Comparison of ENCODE assay signal across 25 cellular contexts in the genomic region with DNA sequence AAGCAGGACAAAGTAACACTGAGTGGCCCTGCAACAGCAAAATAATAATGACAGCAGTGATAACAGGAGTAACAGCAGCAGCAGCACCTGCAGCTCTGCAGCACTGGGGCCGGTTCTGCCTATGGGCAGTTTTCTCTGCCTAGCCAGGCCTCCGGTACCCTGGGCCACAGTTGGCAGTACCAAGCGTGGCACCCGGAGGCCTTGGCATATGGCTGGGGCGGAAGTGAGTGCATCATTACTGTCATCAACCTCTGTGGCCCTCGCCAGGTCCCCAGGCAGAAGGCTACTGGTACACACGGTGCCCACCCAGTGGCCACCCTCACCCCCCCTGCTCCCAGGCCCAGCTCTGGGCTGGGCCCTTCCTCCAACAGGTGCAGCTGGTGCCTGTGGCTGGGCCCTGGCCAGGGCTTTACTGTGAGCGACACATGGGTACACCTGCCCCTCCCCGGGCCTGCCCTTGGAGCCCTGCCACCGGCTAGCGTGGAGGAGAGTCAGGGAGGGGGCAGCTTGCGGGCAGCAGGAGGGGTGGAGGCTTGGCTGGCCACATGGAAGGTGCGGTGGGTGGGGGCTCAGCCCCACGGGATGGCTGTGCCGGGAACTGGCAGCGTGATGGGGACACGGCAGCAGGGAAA. TPM values are rescaled to one million over a fixed set of nuclear protein-coding genes. Genes with fewer than 3 reads are reported as not detected.
DNase-seq lines count a peak whose midpoint lies in the region; ATAC-seq, FAIRE-seq and TF ChIP-seq lines count a peak whose summit lies in the region.
"Had no signal": no experiment of that assay in that cellular context is flagged by ENCODE, and none has a peak within 500 bp of the region (broad histone marks: within the 10 kb centered on the region; RNA-seq: fewer than 3 reads in every experiment).

No MANE protein-coding gene starts in this region.

- TF ChIP-seq POLR2A in body of pancreas (IDR thresholded peaks at IDR 0.05): no peak
- no peak for TF ChIP-seq POLR2A in transverse colon (IDR thresholded peaks at IDR 0.05)

- intact Hi-C loops in body of pancreas (cut with DNase I): no loop called here
- intact Hi-C loops in kidney (cut with DNase I): no loop called here
- intact Hi-C loops in transverse colon (cut with DNase I; ENCODE audit: low total_unique reads): no loop called here

- in situ Hi-C loops in transverse colon (cut with MboI; ENCODE audit: low pct_ligation_motif_present in 1 of 4, low pct_unique_long_range_greater_than_20kb in 1 of 4, low sequenced_read_pairs in 3 of 4): no loop called here

- H3K36me3 ChIP-seq in body of pancreas (replicated peaks in 1 of 2; ENCODE audit: insufficient read depth in 1 of 2, low read depth in 2 of 2) (no peaks in the 10 kb centered on the region), kidney (ENCODE audit: control insufficient read depth in 1 of 2, insufficient read depth in 2 of 2, low read length in 2 of 2) (no peaks in the 10 kb centered on the region), transverse colon (no peaks in the 10 kb centered on the region)
- H3K36me3 ChIP-seq: lower lobe of right lung, neutrophil had no signal

- ATAC-seq in body of pancreas (peak; percentile 21), HG03095 (IDR thresholded peaks at IDR 0.05; ENCODE audit: unreplicated experiment) (no peak)
- ATAC-seq: activated naive CD8-positive, alpha-beta T cell treated with anti-CD3 and anti-CD28 coated beads, Interleukin-2, amount 50 U/mL, for 24 hours; Panc1 had no signal

- H3K9me3 ChIP-seq in body of pancreas (no peaks in the 10 kb centered on the region), kidney (ENCODE audit: control insufficient read depth in 1 of 2, low read length in 2 of 2) (no peaks in the 10 kb centered on the region), transverse colon (no peaks in the 10 kb centered on the region)
- H3K9me3 ChIP-seq: lower lobe of right lung, neutrophil had no signal

- H3K4me3 ChIP-seq in body of pancreas (no peak overlapping the region), kidney (ENCODE audit: low read length in 2 of 2) (no peak overlapping the region), transverse colon (no peak overlapping the region)

- H3K27me3 ChIP-seq in body of pancreas: peaks cover 0 to 20% of the 10 kb centered on the region in 2 donors
- H3K27me3 ChIP-seq in transverse colon: peaks cover 37% of the 10 kb centered on the region

- H3K9ac ChIP-seq in kidney (ENCODE audit: low read length in 2 of 2): no peak overlapping the region

- TF ChIP-seq CTCF in body of pancreas (IDR thresholded peaks at IDR 0.05) (no peak), kidney (IDR thresholded peaks at IDR 0.05; ENCODE audit: borderline replicate concordance, extremely low read depth, insufficient read depth) (no peak), transverse colon (IDR thresholded peaks at IDR 0.05) (no peak)

- DNase-seq in NCI-H2029 (lab: John Stamatoyannopoulos, UW) (peak; percentile 70), NCI-H2029 treated with DMSO at 0.1 percent for 48 hours (lab: John Stamatoyannopoulos, UW) (no peak), body of pancreas (peak; percentile 35 to 70 (median 52)), kidney (peak; percentile 89), transverse colon (peak; percentile 84), hippocampal formation (lab: John Stamatoyannopoulos, UW) (no peak), iPS-NIHi11 (ENCODE audit: low spot score) (no peak)
- DNase-seq: activated CD8-positive, alpha-beta memory T cell treated with anti-CD3 and anti-CD28 coated beads, Interleukin-2, amount 50 U/mL, for 48 hours; activated effector memory CD4-positive, alpha-beta T cell treated with anti-CD3 and anti-CD28 coated beads, Interleukin-2, amount 50 U/mL, for 16 hours; activated naive CD8-positive, alpha-beta T cell treated with anti-CD3 and anti-CD28 coated beads, Interleukin-2, amount 50 U/mL, for 24 hours; cortex of kidney; GOT3; head of caudate nucleus; immature natural killer cell; Kasumi-1; lower lobe of right lung; NCI-H1048; stimulated activated CD4-positive, alpha-beta T cell treated with anti-CD3 and anti-CD28 coated beads, Interleukin-12 subunit alpha, Interleukin-12 subunit beta, amount 100 ng/mL, for 4 hours; stimulated activated CD8-positive, alpha-beta memory T cell treated with anti-CD3 and anti-CD28 coated beads, Interleukin-4, amount 100 ng/mL, for 48 hours had no signal

- 55% methylated on average over 17 of the region's 17 CpGs; no CpG with 5 or more reads in 1 of the 2 donors for WGBS in body of pancreas, 2 donors
- 52% methylated on average over 14 of the region's 17 CpGs; no CpG with 5 or more reads in 1 of the 2 donors for WGBS in transverse colon (ENCODE audit: low coverage in 1 of 2), 2 donors

- H3K4me1 ChIP-seq in body of pancreas (peaks cover 31% of the 10 kb centered on the region), kidney (ENCODE audit: control insufficient read depth in 1 of 2, insufficient read depth in 1 of 2, low read depth in 1 of 2, low read length in 2 of 2) (peaks cover 0 to 8% of the 10 kb centered on the region in 2 donors), transverse colon (peaks cover 12 to 41% (median 34%) of the 10 kb centered on the region in 4 donors)

- no peak for TF ChIP-seq EP300 in transverse colon (IDR thresholded peaks at IDR 0.05; ENCODE audit: low read depth)

- H3K27ac ChIP-seq in body of pancreas: no peak overlapping the region
- no peak overlapping the region for H3K27ac ChIP-seq in kidney (ENCODE audit: low read depth in 2 of 2, low read length in 2 of 2)
- peak overlapping the region in 2 of 4 donors; percentile 1 to 36 for H3K27ac ChIP-seq in transverse colon
- H3K27ac ChIP-seq: lower lobe of right lung, neutrophil had no signal

- no peak for FAIRE-seq in kidney (lab: Jason Lieb, UNC)
- FAIRE-seq: endometrium, GM12891, GM19239 had no signal

RNA-seq across cellular contexts. Expression of a gene that starts 3.0 kb away (rescaled TPM):
- total RNA-seq in body of pancreas (under 1 TPM; 0.52 to 0.99 TPM), kidney (3.1 TPM), transverse colon (1 to 10 TPM; 1.1 to 2.5 (median 2.3) TPM)
- 3.4 TPM for polyA plus RNA-seq in kidney (ENCODE audit: insufficient read depth, low read depth, low replicate concordance)
- polyA plus RNA-seq: immature natural killer cell had no signal

Comparison
In these comparisons a context has a peak if more than half of its experiments do, and no peak if none do; other contexts are left out.
1. DNase-seq: peak in NCI-H2029 (single experiment), body of pancreas (4 of 4), kidney (single experiment) and transverse colon (single experiment); none in NCI-H2029 treated with DMSO at 0.1 percent for 48 hours (single experiment), hippocampal formation (0 of 2) and iPS-NIHi11 (single experiment).